ENCODE assay signal across 8 cellular contexts in the genomic region with DNA sequence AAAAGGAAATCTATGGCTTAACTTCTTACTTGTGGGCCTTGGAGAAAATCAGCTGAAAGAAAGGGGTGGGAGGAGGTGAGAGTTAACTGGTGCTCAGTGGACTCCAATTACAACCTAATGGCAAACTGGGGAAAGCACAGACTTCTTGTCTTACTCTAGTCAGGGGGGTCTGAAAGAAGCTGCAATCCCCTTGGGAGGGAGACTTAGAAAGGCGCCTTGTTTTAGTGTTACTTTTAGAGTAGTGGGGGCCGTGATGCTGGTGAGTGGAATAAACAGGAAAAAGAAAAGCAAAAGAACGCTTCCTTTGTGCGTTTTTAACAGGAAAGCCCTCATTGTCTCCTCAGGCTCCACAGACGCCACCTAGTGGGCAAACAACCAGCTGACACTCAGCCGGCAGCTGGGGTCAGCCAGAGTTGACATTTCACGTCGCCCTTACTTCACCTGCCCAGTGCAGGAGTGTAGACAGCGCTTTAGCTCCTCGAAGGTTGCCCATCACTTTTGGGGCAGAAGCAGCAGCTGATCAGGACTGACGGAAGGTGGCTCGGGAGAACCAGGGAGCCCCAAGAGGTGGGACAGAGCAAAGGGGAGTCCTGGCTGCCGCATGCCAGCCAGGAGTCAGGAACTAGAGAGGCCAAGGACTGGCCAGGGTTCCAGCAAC. TPM values are rescaled to one million over a fixed set of nuclear protein-coding genes. Genes with fewer than 3 reads are reported as not detected.
DNase-seq lines count a peak whose midpoint lies in the region; ATAC-seq and TF ChIP-seq lines count a peak whose summit lies in the region.

No MANE protein-coding gene starts in this region.

- no peaks in the 10 kb centered on the region for H3K36me3 Mint-ChIP-seq in HFFc6 (ENCODE audit: low read depth)
- H3K36me3 Mint-ChIP-seq in T-helper 2 cell treated with Interferon-gamma antibody and Interleukin-4, amounts not matched to agents 5 μg/mL and 100 μg/mL, for 36 hours (ENCODE audit: low read depth) = no peaks in the 10 kb centered on the region

- intact Hi-C loops in gastrocnemius medialis (cut with DNase I; ENCODE audit: low total_unique reads) = no loop called here

- TF ChIP-seq POLR2A in gastrocnemius medialis (IDR thresholded peaks at IDR 0.05) = no peak

- DNase-seq in GM12865 (ENCODE audit: low read depth) (peak; percentile 82), HFFc6 (peak; percentile 41), NCI-H1092 (lab: John Stamatoyannopoulos, UW) (peak; percentile 66), astrocyte of the cerebellum (ENCODE audit: low read depth) (peak; percentile 39), hypothalamus (lab: John Stamatoyannopoulos, UW) (peak in 44 of 51 donors; percentile 4 to 75 (median 40)), gastrocnemius medialis (peak; percentile 6 to 47)
- DNase-seq in T-helper 2 cell treated with Interferon-gamma antibody and Interleukin-4, amounts not matched to agents 5 μg/mL and 100 μg/mL, for 36 hours (ENCODE audit: low spot score) = peak; percentile 71

- ATAC-seq in gastrocnemius medialis (peak; percentile 39 to 91), HG03025 (IDR thresholded peaks at IDR 0.05; ENCODE audit: low FRiP score, unreplicated experiment) (no peak)

- H3K27ac Mint-ChIP-seq in HFFc6 = no peak overlapping the region
- peak overlapping the region; percentile 23 for H3K27ac Mint-ChIP-seq in T-helper 2 cell treated with Interferon-gamma antibody and Interleukin-4, amounts not matched to agents 5 μg/mL and 100 μg/mL, for 36 hours

- peak overlapping the region; percentile 80 for H3K4me3 Mint-ChIP-seq in HFFc6
- peak overlapping the region; percentile 66 for H3K4me3 Mint-ChIP-seq in T-helper 2 cell treated with Interferon-gamma antibody and Interleukin-4, amounts not matched to agents 5 μg/mL and 100 μg/mL, for 36 hours

- peaks cover 20% of the 10 kb centered on the region for H3K4me1 Mint-ChIP-seq in HFFc6 (ENCODE audit: low read depth)
- peaks cover 14% of the 10 kb centered on the region for H3K4me1 Mint-ChIP-seq in T-helper 2 cell treated with Interferon-gamma antibody and Interleukin-4, amounts not matched to agents 5 μg/mL and 100 μg/mL, for 36 hours (ENCODE audit: low read depth)

- H3K36me3 ChIP-seq in gastrocnemius medialis = no peaks in the 10 kb centered on the region

- peak overlapping the region; percentile 1; the same call in 1 of the 2 replicates for H3K4me3 ChIP-seq in GM12865 (ENCODE audit: low read depth, low read length)
- H3K4me3 ChIP-seq in astrocyte of the cerebellum (ENCODE audit: low read depth, low read length) = no peak overlapping the region
- peak overlapping the region in 3 of 4 donors; percentile 14 to 42 (median 21) for H3K4me3 ChIP-seq in gastrocnemius medialis

- TF ChIP-seq CTCF in GM12865 (IDR thresholded peaks at IDR 0.05; ENCODE audit: insufficient read depth, low read depth, low read length, missing control alignments) (peak; percentile 97), HFFc6 (IDR thresholded peaks at IDR 0.05) (peak; percentile 95), astrocyte of the cerebellum (IDR thresholded peaks at IDR 0.05; ENCODE audit: low read depth, low read length, missing control alignments) (peak; percentile 95), gastrocnemius medialis (IDR thresholded peaks at IDR 0.05 in 4 of 5, conservative IDR thresholded peaks at IDR 0.05 in 1 of 5) (peak; percentile 23 to 84 (median 65))

- H3K27ac ChIP-seq in gastrocnemius medialis = no peak overlapping the region

- H3K9me3 ChIP-seq in gastrocnemius medialis = no peaks in the 10 kb centered on the region

- H3K4me1 ChIP-seq in gastrocnemius medialis = no peaks in the 10 kb centered on the region

- peaks cover 13% of the 10 kb centered on the region for H3K27me3 Mint-ChIP-seq in HFFc6 (ENCODE audit: insufficient read depth)
- H3K27me3 Mint-ChIP-seq in T-helper 2 cell treated with Interferon-gamma antibody and Interleukin-4, amounts not matched to agents 5 μg/mL and 100 μg/mL, for 36 hours (ENCODE audit: low read depth) = peaks cover 3% of the 10 kb centered on the region

- no peaks in the 10 kb centered on the region for H3K9me3 Mint-ChIP-seq in HFFc6
- H3K9me3 Mint-ChIP-seq in T-helper 2 cell treated with Interferon-gamma antibody and Interleukin-4, amounts not matched to agents 5 μg/mL and 100 μg/mL, for 36 hours = no peaks in the 10 kb centered on the region

- in situ Hi-C loops in astrocyte of the cerebellum (cut with HindIII; ENCODE audit: low sequenced_read_pairs) (no loop called here), gastrocnemius medialis (cut with MboI; ENCODE audit: low sequenced_read_pairs in 4 of 4) (no loop called here)

- no peaks in the 10 kb centered on the region for H3K27me3 ChIP-seq in gastrocnemius medialis

RNA-seq across cellular contexts. Expression of gene GORASP2, which starts 55.9 kb away (rescaled TPM):
- total RNA-seq in HFFc6 (2021; fragmentation: NEBNext Ultra II Directional; extraction: Animal tissue kit (Norgen Biotek cat#: 25700)) = 100 to 1,000 TPM; 113 to 124 (median 120) TPM
- total RNA-seq in gastrocnemius medialis = 10 to 100 TPM; 53.9 to 67.0 (median 56.3) TPM

RNA-seq across cellular contexts. Expression of gene GAD1, which starts 56.5 kb away (rescaled TPM):
- total RNA-seq in HFFc6 (2021; fragmentation: NEBNext Ultra II Directional; extraction: Animal tissue kit (Norgen Biotek cat#: 25700)) = under 1 TPM in 2 of 6 experiments, not detected in 4; 0.21 to 0.26 TPM
- total RNA-seq in gastrocnemius medialis = not detected

Comparison
In these comparisons a context has a peak if more than half of its experiments do, and no peak if none do; other contexts are left out.
1. DNase-seq: peak in every context shown above with its lines; median percentile 82 in GM12865; 71 in T-helper 2 cell treated with Interferon-gamma antibody and Interleukin-4, amounts not matched to agents 5 μg/mL and 100 μg/mL, for 36 hours; 66 in NCI-H1092; 41 in HFFc6; 40 in hypothalamus; 39 in astrocyte of the cerebellum; 26 in gastrocnemius medialis.